In genomic region chr2:86019121-86019520, GRCh38 we compare ENCODE assay signal across 16 cellular contexts.
DNase-seq lines count a peak whose midpoint lies in the region; ATAC-seq and TF ChIP-seq lines count a peak whose summit lies in the region.
"Had no signal": no experiment of that assay in that cellular context is flagged by ENCODE, and none has a peak within 500 bp of the region (broad histone marks: within the 10 kb centered on the region; RNA-seq: fewer than 3 reads in every experiment).

No MANE protein-coding gene starts in this region.

- no peaks in the 10 kb centered on the region for H3K27me3 ChIP-seq in naive thymus-derived CD4-positive, alpha-beta T cell (ENCODE audit: control insufficient read depth in 2 of 2, insufficient read depth in 2 of 2, low read length in 2 of 2)
- H3K27me3 ChIP-seq in tibial artery = no peaks in the 10 kb centered on the region

- peaks cover 6% of the 10 kb centered on the region for H3K9me3 Mint-ChIP-seq in chondrocyte (ENCODE audit: low read depth)
- peaks cover 0 to 12% (median 5%) of the 10 kb centered on the region in 11 donors for H3K9me3 Mint-ChIP-seq in naive thymus-derived CD4-positive, alpha-beta T cell
- H3K9me3 Mint-ChIP-seq in activated T-helper 1 cell treated with anti-CD3 and anti-CD28 coated beads, Interleukin-12 subunit alpha, Interleukin-12 subunit beta, Interleukin-2, Interleukin-4 antibody, amounts not matched to agents 30 ng/mL and 10 ng/mL and 1 ng/mL, durations not matched to agents 14 hours and 24 hours and 36 hours = peaks cover 11% of the 10 kb centered on the region

- no peak overlapping the region for H3K4me3 ChIP-seq in naive thymus-derived CD4-positive, alpha-beta T cell (ENCODE audit: low read length)
- no peak overlapping the region for H3K4me3 ChIP-seq in tibial artery
- H3K4me3 ChIP-seq: GM23338 had no signal

- H3K4me1 ChIP-seq in naive thymus-derived CD4-positive, alpha-beta T cell (ENCODE audit: control insufficient read depth in 2 of 2, insufficient read depth in 2 of 2, low read length in 2 of 2) = peaks cover 5 to 9% of the 10 kb centered on the region in 2 donors
- peaks cover 0 to 16% (median 9%) of the 10 kb centered on the region in 4 donors for H3K4me1 ChIP-seq in tibial artery

- peaks cover 2% of the 10 kb centered on the region for H3K27me3 Mint-ChIP-seq in chondrocyte (ENCODE audit: low read depth)
- no peaks in the 10 kb centered on the region for H3K27me3 Mint-ChIP-seq in naive thymus-derived CD4-positive, alpha-beta T cell
- peaks cover 2% of the 10 kb centered on the region for H3K27me3 Mint-ChIP-seq in activated T-helper 1 cell treated with anti-CD3 and anti-CD28 coated beads, Interleukin-12 subunit alpha, Interleukin-12 subunit beta, Interleukin-2, Interleukin-4 antibody, amounts not matched to agents 30 ng/mL and 10 ng/mL and 1 ng/mL, durations not matched to agents 14 hours and 24 hours and 36 hours (ENCODE audit: insufficient read depth)

- no peak overlapping the region for H3K27ac Mint-ChIP-seq in chondrocyte (ENCODE audit: unreplicated experiment)
- peak overlapping the region in 6 of 9 donors; percentile 9 to 74 (median 46) for H3K27ac Mint-ChIP-seq in naive thymus-derived CD4-positive, alpha-beta T cell
- no peak overlapping the region for H3K27ac Mint-ChIP-seq in activated T-helper 1 cell treated with anti-CD3 and anti-CD28 coated beads, Interleukin-12 subunit alpha, Interleukin-12 subunit beta, Interleukin-2, Interleukin-4 antibody, amounts not matched to agents 30 ng/mL and 10 ng/mL and 1 ng/mL, durations not matched to agents 14 hours and 24 hours and 36 hours
- H3K27ac Mint-ChIP-seq: GM23338 had no signal

- no peak overlapping the region for H3K27ac ChIP-seq in naive thymus-derived CD4-positive, alpha-beta T cell (ENCODE audit: low read depth, low read length)
- no peak overlapping the region for H3K27ac ChIP-seq in tibial artery
- H3K27ac ChIP-seq: HL-60 had no signal

- no peak for ATAC-seq in naive thymus-derived CD4-positive, alpha-beta T cell
- ATAC-seq in HG03457 (IDR thresholded peaks at IDR 0.05; ENCODE audit: unreplicated experiment) = no peak
- ATAC-seq: GM23338 had no signal

- intact Hi-C loops in naive thymus-derived CD4-positive, alpha-beta T cell (cut with micrococcal nuclease) = no loop called here
- intact Hi-C loops in tibial artery (cut with DNase I; ENCODE audit: low total_unique reads) = no loop called here
- intact Hi-C loops in activated T-helper 1 cell treated with anti-CD3 and anti-CD28 coated beads, Interleukin-12 subunit alpha, Interleukin-12 subunit beta, Interleukin-2, Interleukin-4 antibody, amounts not matched to agents 30 ng/mL and 10 ng/mL and 1 ng/mL, durations not matched to agents 14 hours and 24 hours and 36 hours (cut with micrococcal nuclease) = no loop called here

- CTCF ChIA-PET in naive thymus-derived CD4-positive, alpha-beta T cell (lab: Charles Lee) = no interaction called here

- no peaks in the 10 kb centered on the region for H3K36me3 ChIP-seq in naive thymus-derived CD4-positive, alpha-beta T cell (ENCODE audit: control insufficient read depth in 2 of 3, insufficient read depth in 3 of 3, low read length in 3 of 3)
- H3K36me3 ChIP-seq in tibial artery = peaks cover 0 to 2% (median 0%) of the 10 kb centered on the region in 3 donors

- POLR2A ChIA-PET in naive thymus-derived CD4-positive, alpha-beta T cell (lab: Charles Lee) = interaction anchor here (1.6 kb wide), 1 partner anchor 130 kb away, joined by 3 read pairs; the partner anchor contains the start of gene ST3GAL5

- H3K9me3 ChIP-seq in naive thymus-derived CD4-positive, alpha-beta T cell (ENCODE audit: control insufficient read depth in 2 of 3, low read length in 3 of 3) = peaks cover 0 to 6% (median 4%) of the 10 kb centered on the region in 3 experiments
- H3K9me3 ChIP-seq in tibial artery = peaks cover 0 to 10% (median 0%) of the 10 kb centered on the region in 3 donors

- H3K4me3 Mint-ChIP-seq in chondrocyte (ENCODE audit: unreplicated experiment) = no peak overlapping the region
- H3K4me3 Mint-ChIP-seq in naive thymus-derived CD4-positive, alpha-beta T cell = no peak overlapping the region
- no peak overlapping the region for H3K4me3 Mint-ChIP-seq in activated T-helper 1 cell treated with anti-CD3 and anti-CD28 coated beads, Interleukin-12 subunit alpha, Interleukin-12 subunit beta, Interleukin-2, Interleukin-4 antibody, amounts not matched to agents 30 ng/mL and 10 ng/mL and 1 ng/mL, durations not matched to agents 14 hours and 24 hours and 36 hours
- H3K4me3 Mint-ChIP-seq: GM23338 had no signal

- H3K36me3 Mint-ChIP-seq in chondrocyte (ENCODE audit: low read depth) = peaks cover 5% of the 10 kb centered on the region
- H3K36me3 Mint-ChIP-seq in naive thymus-derived CD4-positive, alpha-beta T cell = peaks cover 2 to 20% (median 6%) of the 10 kb centered on the region in 5 donors
- peaks cover 14% of the 10 kb centered on the region for H3K36me3 Mint-ChIP-seq in activated T-helper 1 cell treated with anti-CD3 and anti-CD28 coated beads, Interleukin-12 subunit alpha, Interleukin-12 subunit beta, Interleukin-2, Interleukin-4 antibody, amounts not matched to agents 30 ng/mL and 10 ng/mL and 1 ng/mL, durations not matched to agents 14 hours and 24 hours and 36 hours (ENCODE audit: low read depth)

- H3K4me1 Mint-ChIP-seq in chondrocyte (ENCODE audit: low read depth) = peaks cover 30% of the 10 kb centered on the region
- peaks cover 0 to 27% (median 13%) of the 10 kb centered on the region in 7 donors for H3K4me1 Mint-ChIP-seq in naive thymus-derived CD4-positive, alpha-beta T cell
- peaks cover 21% of the 10 kb centered on the region for H3K4me1 Mint-ChIP-seq in activated T-helper 1 cell treated with anti-CD3 and anti-CD28 coated beads, Interleukin-12 subunit alpha, Interleukin-12 subunit beta, Interleukin-2, Interleukin-4 antibody, amounts not matched to agents 30 ng/mL and 10 ng/mL and 1 ng/mL, durations not matched to agents 14 hours and 24 hours and 36 hours (ENCODE audit: low read depth)
- H3K4me1 Mint-ChIP-seq: GM23338 had no signal

- DNase-seq in activated effector memory CD4-positive, alpha-beta T cell treated with anti-CD3 and anti-CD28 coated beads, Interleukin-2, amount 50 U/mL, for 16 hours = peak; percentile 33
- no peak for DNase-seq in activated effector memory CD4-positive, alpha-beta T cell treated with Interleukin-2 at 50 U/mL for 16 hours
- DNase-seq in chondrocyte (ENCODE audit: low spot score) = peak; percentile 24
- no peak for DNase-seq in naive thymus-derived CD4-positive, alpha-beta T cell
- peak; percentile 13 to 54 for DNase-seq in tibial artery
- no peak for DNase-seq in UCSD-AML1 (lab: John Stamatoyannopoulos, UW; ENCODE audit: unreplicated experiment)
- no peak for DNase-seq in activated T-helper 1 cell treated with anti-CD3 and anti-CD28 coated beads, Interleukin-12 subunit alpha, Interleukin-12 subunit beta, Interleukin-2, Interleukin-4 antibody, amounts not matched to agents 30 ng/mL and 10 ng/mL and 1 ng/mL, durations not matched to agents 14 hours and 24 hours and 36 hours (ENCODE audit: low spot score)
- DNase-seq: 8988T, GDM1, NCI-H1436, NCI-H2029, NCI-H2171, NCI-H446 treated with DMSO at 0.1 percent for 48 hours had no signal

- TF ChIP-seq CTCF in chondrocyte (IDR thresholded peaks at IDR 0.05) = no peak
- TF ChIP-seq CTCF in tibial artery (IDR thresholded peaks at IDR 0.05) = no peak

Comparison
In these comparisons a context has a peak if more than half of its experiments do, and no peak if none do; other contexts are left out.
1. DNase-seq: peak in activated effector memory CD4-positive, alpha-beta T cell treated with anti-CD3 and anti-CD28 coated beads, Interleukin-2, amount 50 U/mL, for 16 hours (single experiment), chondrocyte (single experiment) and tibial artery (2 of 2); none in activated effector memory CD4-positive, alpha-beta T cell treated with Interleukin-2 at 50 U/mL for 16 hours (single experiment), naive thymus-derived CD4-positive, alpha-beta T cell (0 of 9), UCSD-AML1 (single experiment) and activated T-helper 1 cell treated with anti-CD3 and anti-CD28 coated beads, Interleukin-12 subunit alpha, Interleukin-12 subunit beta, Interleukin-2, Interleukin-4 antibody, amounts not matched to agents 30 ng/mL and 10 ng/mL and 1 ng/mL, durations not matched to agents 14 hours and 24 hours and 36 hours (single experiment).
2. H3K27ac Mint-ChIP-seq: peak in naive thymus-derived CD4-positive, alpha-beta T cell (6 of 9); none in chondrocyte (single experiment) and activated T-helper 1 cell treated with anti-CD3 and anti-CD28 coated beads, Interleukin-12 subunit alpha, Interleukin-12 subunit beta, Interleukin-2, Interleukin-4 antibody, amounts not matched to agents 30 ng/mL and 10 ng/mL and 1 ng/mL, durations not matched to agents 14 hours and 24 hours and 36 hours (single experiment).